Comparison of ENCODE assay signal across 22 cellular contexts in the genomic region with DNA sequence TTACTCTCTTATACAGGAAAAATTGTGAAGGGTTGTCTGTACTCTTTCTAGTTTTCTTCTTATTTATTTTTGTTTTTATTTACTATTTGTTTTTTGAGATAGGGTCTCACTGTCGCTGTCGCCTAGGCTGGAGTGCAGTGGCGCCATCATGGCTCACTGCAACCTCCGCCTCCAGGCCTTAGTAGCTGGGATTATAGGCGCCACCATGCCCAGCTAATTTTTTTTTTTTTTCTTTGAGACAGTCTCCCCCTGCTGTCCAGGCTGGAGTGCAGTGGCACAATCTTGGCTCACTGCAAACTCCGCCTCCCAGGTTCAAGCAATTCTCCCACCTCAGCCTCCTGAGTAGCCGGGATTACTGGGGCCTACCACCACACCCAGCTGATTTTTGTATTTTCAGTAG. TPM values are rescaled to one million over a fixed set of nuclear protein-coding genes. Genes with fewer than 3 reads are reported as not detected.
A peak's percentile ranks its signal among the peaks of the same experiment; 100 is the strongest.
DNase-seq lines count a peak whose midpoint lies in the region; ATAC-seq, FAIRE-seq and TF ChIP-seq lines count a peak whose summit lies in the region.
"Had no signal": no experiment of that assay in that cellular context is flagged by ENCODE, and none has a peak within 500 bp of the region (broad histone marks: within the 10 kb centered on the region; RNA-seq: fewer than 3 reads in every experiment).

No MANE protein-coding gene starts in this region.

- no peak for TF ChIP-seq EP300 in A549 (IDR thresholded peaks at IDR 0.05)

- DNase-seq in A549 (ENCODE audit: low read depth in 1 of 2, low spot score in 1 of 2) (peak in 1 of 2 experiments; percentile 13), GM23338 (ENCODE audit: low spot score) (peak; percentile 43), OCI-LY7 (ENCODE audit: low spot score) (no peak), endodermal cell (no peak), HPDE6-E6E7 (ENCODE audit: extremely low spot score) (no peak), Kasumi-1 (lab: John Stamatoyannopoulos, UW) (no peak)
- DNase-seq: activated CD4-positive, alpha-beta T cell treated with anti-CD3 and anti-CD28 coated beads for 4 hours; activated effector memory CD4-positive, alpha-beta T cell treated with Interleukin-2 at 50 U/mL for 16 hours; adrenal gland; central memory CD4-positive, alpha-beta T cell; effector CD8-positive, alpha-beta T cell; heart right ventricle; naive thymus-derived CD8-positive, alpha-beta T cell; NCI-H1417; NCI-H2171; stimulated activated CD4-positive, alpha-beta T cell treated with anti-CD3 and anti-CD28 coated beads, Interleukin-2, amount 100 ng/mL, for 24 hours; stomach; upper lobe of left lung had no signal

- peaks cover 99% of the 10 kb centered on the region for H3K79me2 ChIP-seq in GM23338 (replicated peaks; ENCODE audit: insufficient read depth)
- H3K79me2 ChIP-seq in OCI-LY7 (ENCODE audit: insufficient read depth, low read depth, low read length) = peaks cover 100% of the 10 kb centered on the region

- H3K4me3 ChIP-seq in A549 = no peak overlapping the region
- no peak overlapping the region for H3K4me3 ChIP-seq in GM23338
- no peak overlapping the region for H3K4me3 ChIP-seq in OCI-LY7 (ENCODE audit: low read depth, low read length, poor library complexity, severe bottlenecking)
- no peak overlapping the region for H3K4me3 ChIP-seq in endodermal cell (ENCODE audit: low read length)
- H3K4me3 ChIP-seq: adrenal gland, heart right ventricle, SK-N-MC, stomach, upper lobe of left lung had no signal

- ATAC-seq in A549 = peak in 1 of 2 experiments; percentile 71; a peak in 3 of 6 replicates
- peak; percentile 26 for ATAC-seq in GM23338
- no peak for ATAC-seq in GM19324 (IDR thresholded peaks at IDR 0.05; ENCODE audit: low FRiP score, unreplicated experiment)
- no peak for ATAC-seq in GM21423 (IDR thresholded peaks at IDR 0.05; ENCODE audit: unreplicated experiment)
- ATAC-seq: heart right ventricle; naive thymus-derived CD8-positive, alpha-beta T cell had no signal

- TF ChIP-seq CTCF in A549 (IDR thresholded peaks at IDR 0.05) (0 out of 3 replicates have a peak, but pooled peaks have one; percentile 12), GM23338 (conservative IDR thresholded peaks at IDR 0.05; ENCODE audit: low read depth in 2 of 2) (peak; percentile 42 to 49), OCI-LY7 (conservative IDR thresholded peaks at IDR 0.05; ENCODE audit: low read length) (0 out of 2 replicates have a peak, but pooled peaks have one; percentile 38), endodermal cell (conservative IDR thresholded peaks at IDR 0.05) (peak; percentile 60)

- H4K20me1 ChIP-seq in GM23338 (replicated peaks; ENCODE audit: insufficient read depth) (peaks cover 26% of the 10 kb centered on the region), OCI-LY7 (ENCODE audit: insufficient read depth, low read length) (peaks cover 20% of the 10 kb centered on the region)

- no TSS peak for BruUV-seq in OCI-LY7 (replicated peaks; lab: Mats Ljungman, UMichigan)

- no peak overlapping the region for H2AFZ ChIP-seq in GM23338
- H2AFZ ChIP-seq in OCI-LY7 (ENCODE audit: low read length) = no peak overlapping the region

- H3K4me1 Mint-ChIP-seq in GM23338 (peaks cover 5% of the 10 kb centered on the region; the same call in 1 of the 3 replicates), endodermal cell (peaks cover 6% of the 10 kb centered on the region)

- CTCF ChIA-PET in A549 (lab: Yijun Ruan, JAX) (interaction anchor here (0.8 kb wide), 1 partner anchor 18 kb away, joined by 3 read pairs; a partner anchor contains a TSS), OCI-LY7 (lab: Charles Lee; ENCODE audit: unreplicated experiment) (interaction anchor here (0.6 kb wide), 1 partner anchor 27 kb away, joined by 3 read pairs; no protein-coding TSS in a partner anchor)

- H3K4me2 ChIP-seq in A549 (no peak overlapping the region), GM23338 (no peak overlapping the region), OCI-LY7 (ENCODE audit: low read length) (no peak overlapping the region)

- no peak for TF ChIP-seq RAD21 in A549 (conservative IDR thresholded peaks at IDR 0.05 in 1 of 2, IDR thresholded peaks at IDR 0.05 in 1 of 2)

- H3K27ac Mint-ChIP-seq in GM23338 = no peak overlapping the region
- H3K27ac Mint-ChIP-seq in endodermal cell = no peak overlapping the region

- H3K27me3 Mint-ChIP-seq in GM23338 (ENCODE audit: insufficient read depth, low read depth, poor library complexity) (no peaks in the 10 kb centered on the region), endodermal cell (ENCODE audit: insufficient read depth) (no peaks in the 10 kb centered on the region)
- H3K27me3 Mint-ChIP-seq: naive thymus-derived CD8-positive, alpha-beta T cell had no signal

- H3K27ac ChIP-seq in A549 = no peak overlapping the region
- no peak overlapping the region for H3K27ac ChIP-seq in GM23338 (ENCODE audit: low read depth)
- no peak overlapping the region for H3K27ac ChIP-seq in OCI-LY7 (ENCODE audit: low read depth, low read length, poor library complexity, severe bottlenecking)
- no peak overlapping the region for H3K27ac ChIP-seq in endodermal cell (ENCODE audit: low read depth, low read length)
- H3K27ac ChIP-seq: adrenal gland, heart right ventricle, SK-N-MC, stomach, upper lobe of left lung had no signal

- no peak for TF ChIP-seq POLR2A in A549 (IDR thresholded peaks at IDR 0.05; ENCODE audit: low read length)

- H3K4me1 ChIP-seq in A549 (no peaks in the 10 kb centered on the region), GM23338 (ENCODE audit: insufficient read depth) (no peaks in the 10 kb centered on the region), OCI-LY7 (ENCODE audit: insufficient read depth, low read length, poor library complexity, severe bottlenecking) (no peaks in the 10 kb centered on the region), endodermal cell (ENCODE audit: control insufficient read depth, insufficient read depth, low read length) (no peaks in the 10 kb centered on the region)
- H3K4me1 ChIP-seq: adrenal gland had no signal

- WGBS in A549 (ENCODE audit: missing lambda C conversion rate) = 90% methylated on average over 7 of the region's 7 CpGs
- WGBS in endodermal cell (ENCODE audit: insufficient coverage in 1 of 2, insufficient read length in 1 of 2), 2 experiments = 85 to 97% methylated on average over 2 to 7 of the region's 7 CpGs

- H3K36me3 ChIP-seq in GM23338 (ENCODE audit: insufficient read depth) (no peaks in the 10 kb centered on the region), OCI-LY7 (ENCODE audit: insufficient read depth, low read length) (peaks cover 47% of the 10 kb centered on the region), endodermal cell (ENCODE audit: control insufficient read depth, insufficient read depth, low read length) (no peaks in the 10 kb centered on the region)
- H3K36me3 ChIP-seq: adrenal gland, heart right ventricle, stomach, upper lobe of left lung had no signal

- H3K27me3 ChIP-seq in GM23338 (ENCODE audit: insufficient read depth) = no peaks in the 10 kb centered on the region
- no peaks in the 10 kb centered on the region for H3K27me3 ChIP-seq in endodermal cell (ENCODE audit: control insufficient read depth, insufficient read depth, low read length, poor library complexity, severe bottlenecking)
- H3K27me3 ChIP-seq: adrenal gland, heart right ventricle, stomach, upper lobe of left lung had no signal

- H3K9me3 ChIP-seq in A549 = no peaks in the 10 kb centered on the region
- no peaks in the 10 kb centered on the region for H3K9me3 ChIP-seq in OCI-LY7 (ENCODE audit: low read length)
- H3K9me3 ChIP-seq in endodermal cell (ENCODE audit: control insufficient read depth, low read length) = no peaks in the 10 kb centered on the region
- H3K9me3 ChIP-seq: adrenal gland, stomach, upper lobe of left lung had no signal

- H3K4me3 Mint-ChIP-seq in GM23338 = no peak overlapping the region
- no peak overlapping the region for H3K4me3 Mint-ChIP-seq in endodermal cell

- H3K9ac ChIP-seq in endodermal cell (ENCODE audit: extremely low read depth, low read length, poor library complexity, severe bottlenecking) = no peak overlapping the region

- H3K9me3 Mint-ChIP-seq in GM23338 (no peaks in the 10 kb centered on the region; the same call in 2 of the 3 replicates), endodermal cell (no peaks in the 10 kb centered on the region)

- H3K9me2 ChIP-seq in GM23338 (ENCODE audit: insufficient read depth) (no peaks in the 10 kb centered on the region; the same call in 1 of the 2 replicates), OCI-LY7 (ENCODE audit: insufficient read depth, low read length) (0 out of 2 replicates have a peak, but pooled peaks cover 2% of the 10 kb centered on the region)

- POLR2A ChIA-PET in A549 (lab: Yijun Ruan, JAX) (interaction anchor here (0.7 to 0.9 kb wide), 2 partner anchors 19 to 59 kb away, joined by 4 read pairs; a partner anchor contains a TSS), OCI-LY7 (lab: Charles Lee) (interaction anchor here (0.6 to 0.7 kb wide), 3 partner anchors 16 to 482 kb away, joined by 3 to 4 read pairs (median 4); no protein-coding TSS in a partner anchor)

- no peak for FAIRE-seq in A549 (lab: Jason Lieb, UNC)
- FAIRE-seq: G401.6 had no signal

- intact Hi-C loops in OCI-LY7 (cut with micrococcal nuclease; ENCODE audit: unreplicated experiment) = no loop called here

- H3F3A ChIP-seq in GM23338 (replicated peaks; ENCODE audit: low read depth) = 0 out of 2 replicates have a peak, but pooled peaks cover 5% of the 10 kb centered on the region

- peaks cover 12% of the 10 kb centered on the region; the same call in 2 of the 3 replicates for H3K36me3 Mint-ChIP-seq in GM23338 (ENCODE audit: low read depth)
- peaks cover 20% of the 10 kb centered on the region for H3K36me3 Mint-ChIP-seq in endodermal cell (ENCODE audit: low read depth)

RNA-seq across cellular contexts. Expression of a gene that starts 18.4 kb away (rescaled TPM):
- polyA plus RNA-seq in A549 (2011; rRNA removed) = 14.4 and 24.3 TPM in 2 replicates
- 5.9 and 6.3 TPM in 2 replicates for polyA plus RNA-seq in A549 (2012; cell fraction: cytosol; rRNA removed)
- polyA plus RNA-seq in A549 (2012; cell fraction: nucleus; rRNA removed) = 6.2 and 8.4 TPM in 2 replicates
- polyA plus RNA-seq in A549 (2017; fragmentation: RNase III; extraction: RNeasy Plus Mini Kit Qiagen cat#74134 plus additional on column Dnase treatment) = 9.5 to 9.7 TPM (median 9.7 TPM) in 3 replicates
- 18.8 and 26.9 TPM in 2 replicates for polyA minus RNA-seq in A549 (2011; rRNA and poly(A)+ RNA removed)
- 23.2 and 26.0 TPM in 2 replicates for total RNA-seq in GM23338 (2014; rRNA removed; shearing (Covaris generic))
- 31.5 and 40.9 TPM in 2 replicates for polyA plus RNA-seq in GM23338 (2016; fragmentation: Nextera tagmentation; extraction: Ambion mirVana)
- 18.8 and 20.1 TPM in 2 replicates for total RNA-seq in OCI-LY7 (2014; rRNA removed; shearing (Covaris generic))
- total RNA-seq in OCI-LY7 (2022) = 36.6 and 39.7 TPM in 2 replicates
- total RNA-seq in endodermal cell = 10 to 100 TPM; 33.8 to 40.0 TPM
- 22.4 TPM for polyA plus RNA-seq in endodermal cell (2013, experiment 1 of 2)
- polyA plus RNA-seq in endodermal cell (2013, experiment 2 of 2) = 24.9 TPM
